Comparison of ENCODE assay signal across 23 cellular contexts in genomic region chr10:79928028-79928583, GRCh38. TPM values are rescaled to one million over a fixed set of nuclear protein-coding genes. Genes with fewer than 3 reads are reported as not detected.
"Had no signal": no experiment of that assay in that cellular context is flagged by ENCODE, and none has a peak within 500 bp of the region (broad histone marks: within the 10 kb centered on the region; RNA-seq: fewer than 3 reads in every experiment).

No MANE protein-coding gene starts in this region.

- ATAC-seq: activated CD4-positive, alpha-beta T cell treated with anti-CD3 and anti-CD28 coated beads for 36 hours; activated naive CD8-positive, alpha-beta T cell treated with anti-CD3 and anti-CD28 coated beads, Interleukin-2, amount 50 U/mL, for 24 hours; activated T-helper 17 cell treated with anti-CD3 and anti-CD28 coated beads, Interleukin-2, amount 50 U/mL, for 72 hours; mucosa of descending colon; naive thymus-derived CD4-positive, alpha-beta T cell; T-helper 17 cell had no signal

- H3K9me3 ChIP-seq: ascending aorta, breast epithelium, mucosa of descending colon, suprapubic skin had no signal

- H3K36me3 Mint-ChIP-seq: immature natural killer cell, type B pancreatic cell had no signal

- H3K9me3 Mint-ChIP-seq: activated CD4-positive, alpha-beta memory T cell treated with anti-CD3 and anti-CD28 coated beads, Interleukin-2, amount 10 ng/mL, durations not matched to agents 7 days and 5 days; activated naive CD8-positive, alpha-beta T cell treated with anti-CD3 and anti-CD28 coated beads, Interleukin-2, amount 50 U/mL, for 24 hours; activated T-helper 17 cell treated with anti-CD3 and anti-CD28 coated beads, Interleukin-2, amount 50 U/mL, for 72 hours; immature natural killer cell; type B pancreatic cell had no signal

- H3K4me1 Mint-ChIP-seq: activated CD4-positive, alpha-beta memory T cell treated with anti-CD3 and anti-CD28 coated beads, Interleukin-2, amount 10 ng/mL, durations not matched to agents 7 days and 5 days; activated naive CD8-positive, alpha-beta T cell treated with anti-CD3 and anti-CD28 coated beads, Interleukin-2, amount 50 U/mL, for 24 hours; activated T-helper 17 cell treated with anti-CD3 and anti-CD28 coated beads, Interleukin-2, amount 50 U/mL, for 72 hours; immature natural killer cell had no signal

- H3K27me3 ChIP-seq: ascending aorta had no signal

- H3K27ac Mint-ChIP-seq: activated CD4-positive, alpha-beta memory T cell treated with anti-CD3 and anti-CD28 coated beads, Interleukin-2, amount 10 ng/mL, durations not matched to agents 7 days and 5 days; activated CD4-positive, alpha-beta T cell treated with anti-CD3 and anti-CD28 coated beads for 36 hours; activated naive CD4-positive, alpha-beta T cell treated with anti-CD3 and anti-CD28 coated beads for 36 hours; activated naive CD8-positive, alpha-beta T cell treated with anti-CD3 and anti-CD28 coated beads, Interleukin-2, amount 50 U/mL, for 24 hours; activated T-helper 17 cell treated with anti-CD3 and anti-CD28 coated beads, Interleukin-2, amount 50 U/mL, for 72 hours; endodermal cell; immature natural killer cell; naive thymus-derived CD4-positive, alpha-beta T cell; T-helper 17 cell; type B pancreatic cell had no signal

- H3K4me3 Mint-ChIP-seq: activated CD4-positive, alpha-beta memory T cell treated with anti-CD3 and anti-CD28 coated beads, Interleukin-2, amount 10 ng/mL, durations not matched to agents 7 days and 5 days; activated CD4-positive, alpha-beta T cell treated with anti-CD3 and anti-CD28 coated beads for 36 hours; activated naive CD4-positive, alpha-beta T cell treated with anti-CD3 and anti-CD28 coated beads for 36 hours; activated naive CD8-positive, alpha-beta T cell treated with anti-CD3 and anti-CD28 coated beads, Interleukin-2, amount 50 U/mL, for 24 hours; activated T-helper 17 cell treated with anti-CD3 and anti-CD28 coated beads, Interleukin-2, amount 50 U/mL, for 72 hours; endodermal cell; immature natural killer cell; naive thymus-derived CD4-positive, alpha-beta T cell; T-helper 17 cell; type B pancreatic cell had no signal

- H3K27ac ChIP-seq: ascending aorta, breast epithelium, suprapubic skin, WERI-Rb-1 had no signal

- H3K36me3 ChIP-seq: ascending aorta, breast epithelium, suprapubic skin, WERI-Rb-1 had no signal

- H3K4me3 ChIP-seq: ascending aorta, breast epithelium, mucosa of descending colon, skin epidermis, suprapubic skin had no signal

- H3K4me1 ChIP-seq: ascending aorta, breast epithelium had no signal

- DNase-seq: activated CD4-positive, alpha-beta memory T cell treated with anti-CD3 and anti-CD28 coated beads, Interleukin-2, amount 10 ng/mL, durations not matched to agents 7 days and 5 days; activated CD4-positive, alpha-beta T cell treated with anti-CD3 and anti-CD28 coated beads for 36 hours; activated naive CD4-positive, alpha-beta T cell treated with anti-CD3 and anti-CD28 coated beads for 36 hours; activated naive CD8-positive, alpha-beta T cell treated with anti-CD3 and anti-CD28 coated beads, Interleukin-2, amount 50 U/mL, for 24 hours; activated T-cell treated with anti-CD3 and anti-CD28 coated beads for 4 hours; erythroblast; immature natural killer cell; mucosa of descending colon; naive thymus-derived CD4-positive, alpha-beta T cell; posterior cingulate gyrus; stimulated activated CD4-positive, alpha-beta T cell treated with anti-CD3 and anti-CD28 coated beads, Interleukin-4, amount 100 ng/mL, for 4 hours; stimulated activated CD8-positive, alpha-beta memory T cell treated with anti-CD3 and anti-CD28 coated beads, Interleukin-4, amount 100 ng/mL, for 48 hours; stimulated activated naive CD4-positive, alpha-beta T cell treated with Interleukin-2 at 50 U/mL for 16 hours; T-helper 17 cell; WERI-Rb-1 had no signal

RNA-seq across cellular contexts. Expression of gene SFTPD, which starts 20.8 kb away (rescaled TPM):
- total RNA-seq: activated CD4-positive, alpha-beta memory T cell treated with anti-CD3 and anti-CD28 coated beads, Interleukin-2, amount 10 ng/mL, durations not matched to agents 7 days and 5 days; activated CD4-positive, alpha-beta T cell treated with anti-CD3 and anti-CD28 coated beads for 36 hours; activated naive CD4-positive, alpha-beta T cell treated with anti-CD3 and anti-CD28 coated beads for 36 hours; activated T-helper 17 cell treated with anti-CD3 and anti-CD28 coated beads, Interleukin-2, amount 50 U/mL, for 72 hours; ascending aorta; dermis microvascular lymphatic vessel endothelial cell; T-helper 17 cell had no signal
- polyA plus RNA-seq: immature natural killer cell; naive thymus-derived CD4-positive, alpha-beta T cell had no signal
